11 cellular contexts compared by ENCODE assay signal in genomic region chr3:45992133-45992729, GRCh38. TPM values are rescaled to one million over a fixed set of nuclear protein-coding genes. Genes with fewer than 3 reads are reported as not detected.
DNase-seq lines count a peak whose midpoint lies in the region; ATAC-seq and TF ChIP-seq lines count a peak whose summit lies in the region.
"Had no signal": no experiment of that assay in that cellular context is flagged by ENCODE, and none has a peak within 500 bp of the region (broad histone marks: within the 10 kb centered on the region; RNA-seq: fewer than 3 reads in every experiment).

No MANE protein-coding gene starts in this region.

- H3K27ac ChIP-seq in BLaER1: peak overlapping the region; percentile 10; the same call in 1 of the 2 replicates
- H3K27ac ChIP-seq in body of pancreas: peak overlapping the region in 3 of 4 donors; percentile 9 to 31 (median 17)
- H3K27ac ChIP-seq in mesenchymal stem cell (ENCODE audit: low read length, poor library complexity, severe bottlenecking): no peak overlapping the region
- H3K27ac ChIP-seq: dorsolateral prefrontal cortex had no signal

- DNase-seq in body of pancreas (no peak), mesenchymal stem cell (no peak)
- DNase-seq: dorsolateral prefrontal cortex, NCI-H146 had no signal

- no peak overlapping the region for H3K23ac ChIP-seq in mesenchymal stem cell (ENCODE audit: low read length in 2 of 2)

- H3K36me3 ChIP-seq in BLaER1: peaks cover 25% of the 10 kb centered on the region
- H3K36me3 ChIP-seq in Loucy (ENCODE audit: insufficient read depth, low read length): no peaks in the 10 kb centered on the region
- no peaks in the 10 kb centered on the region for H3K36me3 ChIP-seq in body of pancreas (replicated peaks in 1 of 2; ENCODE audit: insufficient read depth in 1 of 2, low read depth in 2 of 2)
- H3K36me3 ChIP-seq in mesenchymal stem cell (ENCODE audit: control insufficient read depth in 1 of 2, insufficient read depth in 2 of 2, low read depth in 1 of 2, low read length in 2 of 2): peaks cover 0 to 5% of the 10 kb centered on the region in 2 experiments

- H3K4me2 ChIP-seq in BLaER1 (peak overlapping the region; percentile 90), Loucy (ENCODE audit: low read depth, low read length, poor library complexity, severe bottlenecking) (peak overlapping the region; percentile 23), mesenchymal stem cell (ENCODE audit: low read length, poor library complexity, severe bottlenecking) (no peak overlapping the region)

- H3K4ac ChIP-seq in mesenchymal stem cell (ENCODE audit: low read depth in 1 of 2, low read length in 2 of 2): no peak overlapping the region

- peak overlapping the region in 1 of 2 experiments; percentile 58 for H3K18ac ChIP-seq in mesenchymal stem cell (ENCODE audit: low read depth in 1 of 2, low read length in 2 of 2)

- H2BK120ac ChIP-seq in mesenchymal stem cell (ENCODE audit: low read depth, low read length): no peak overlapping the region

- peaks cover 12% of the 10 kb centered on the region; the same call in 1 of the 2 replicates for H3K79me2 ChIP-seq in Loucy (ENCODE audit: insufficient read depth, low read length)

- H3F3A ChIP-seq in Loucy (ENCODE audit: low read depth): no peaks in the 10 kb centered on the region

- ATAC-seq in body of pancreas (no peak), HG02885 (IDR thresholded peaks at IDR 0.05; ENCODE audit: poor library complexity, unreplicated experiment) (no peak), GM21619 (IDR thresholded peaks at IDR 0.05; ENCODE audit: unreplicated experiment) (no peak), GM19328 (IDR thresholded peaks at IDR 0.05; ENCODE audit: unreplicated experiment) (no peak), HG02642 (IDR thresholded peaks at IDR 0.05; ENCODE audit: poor library complexity, unreplicated experiment) (no peak)

- no peak overlapping the region for H2BK15ac ChIP-seq in mesenchymal stem cell (ENCODE audit: low read depth, poor library complexity, severe bottlenecking)

- no peak overlapping the region for H2AK5ac ChIP-seq in mesenchymal stem cell (ENCODE audit: low read length, severe bottlenecking)

- intact Hi-C loops in body of pancreas (cut with DNase I): no loop called here

- H2BK12ac ChIP-seq in mesenchymal stem cell (ENCODE audit: low read length in 2 of 2): no peak overlapping the region

- TF ChIP-seq CTCF in Loucy (conservative IDR thresholded peaks at IDR 0.05; ENCODE audit: low read length): no peak
- TF ChIP-seq CTCF in body of pancreas (IDR thresholded peaks at IDR 0.05): no peak

- H3K9ac ChIP-seq in BLaER1: no peak overlapping the region
- H3K9ac ChIP-seq in Loucy (ENCODE audit: low read depth, low read length, poor library complexity, severe bottlenecking): no peak overlapping the region
- no peak overlapping the region for H3K9ac ChIP-seq in mesenchymal stem cell (ENCODE audit: low read length)

- H3K4me1 ChIP-seq in BLaER1 (peaks cover 42% of the 10 kb centered on the region), Loucy (ENCODE audit: insufficient read depth, low read length, poor library complexity, severe bottlenecking) (peaks cover 27% of the 10 kb centered on the region), body of pancreas (peaks cover 75% of the 10 kb centered on the region), mesenchymal stem cell (ENCODE audit: control insufficient read depth, insufficient read depth, low read depth, low read length) (peaks cover 8% of the 10 kb centered on the region)

- peaks cover 49% of the 10 kb centered on the region for H3K79me1 ChIP-seq in mesenchymal stem cell (replicated peaks; ENCODE audit: low read length, poor library complexity, severe bottlenecking)

- no peaks in the 10 kb centered on the region for H3K9me3 ChIP-seq in BLaER1
- H3K9me3 ChIP-seq in Loucy (ENCODE audit: insufficient read depth, low read depth, low read length): no peaks in the 10 kb centered on the region
- H3K9me3 ChIP-seq in body of pancreas: no peaks in the 10 kb centered on the region
- no peaks in the 10 kb centered on the region for H3K9me3 ChIP-seq in mesenchymal stem cell (ENCODE audit: control insufficient read depth, low read length)

- H3K4me3 ChIP-seq in BLaER1: no peak overlapping the region
- no peak overlapping the region for H3K4me3 ChIP-seq in Loucy (ENCODE audit: low read length, poor library complexity, severe bottlenecking)
- no peak overlapping the region for H3K4me3 ChIP-seq in body of pancreas
- H3K4me3 ChIP-seq in mesenchymal stem cell (ENCODE audit: insufficient read depth in 1 of 2, low read depth in 1 of 2, low read length in 2 of 2): peak overlapping the region in 1 of 2 experiments; percentile 22
- H3K4me3 ChIP-seq: dorsolateral prefrontal cortex had no signal

- H4K20me1 ChIP-seq in BLaER1 (peaks cover 57% of the 10 kb centered on the region), Loucy (ENCODE audit: insufficient read depth, low read length, poor library complexity, severe bottlenecking) (peaks cover 2% of the 10 kb centered on the region)

- H3K14ac ChIP-seq in mesenchymal stem cell (ENCODE audit: low read length in 2 of 2): no peak overlapping the region

- no peaks in the 10 kb centered on the region for H3K9me2 ChIP-seq in Loucy (replicated peaks; ENCODE audit: low read depth, low read length)

- H3K27me3 ChIP-seq in BLaER1: no peaks in the 10 kb centered on the region
- no peaks in the 10 kb centered on the region for H3K27me3 ChIP-seq in Loucy (ENCODE audit: insufficient read depth, low read length, poor library complexity, severe bottlenecking)
- no peaks in the 10 kb centered on the region for H3K27me3 ChIP-seq in body of pancreas
- no peaks in the 10 kb centered on the region for H3K27me3 ChIP-seq in mesenchymal stem cell (ENCODE audit: control insufficient read depth in 1 of 2, insufficient read depth in 1 of 2, low read length in 2 of 2)
- H3K27me3 ChIP-seq: dorsolateral prefrontal cortex had no signal

- WGBS in body of pancreas, 2 donors: 21 to 47% methylated on average over 2 of the region's 2 CpGs
- 80% methylated on average over 2 of the region's 2 CpGs for WGBS in mesenchymal stem cell

- no peak for TF ChIP-seq POLR2A in body of pancreas (IDR thresholded peaks at IDR 0.05)

- H2AFZ ChIP-seq in Loucy (ENCODE audit: low read length): no peak overlapping the region
- H2AFZ ChIP-seq in mesenchymal stem cell (ENCODE audit: low read depth, low read length): peak overlapping the region; percentile 55

- no peak overlapping the region for H4K8ac ChIP-seq in mesenchymal stem cell (ENCODE audit: low read length)

- H2BK5ac ChIP-seq in mesenchymal stem cell (ENCODE audit: low read depth, low read length, poor library complexity, severe bottlenecking): no peak overlapping the region

- no peak overlapping the region for H4K91ac ChIP-seq in mesenchymal stem cell (ENCODE audit: low read length)

RNA-seq across cellular contexts. Expression of gene FYCO1, which starts 3.4 kb away (rescaled TPM):
- total RNA-seq in body of pancreas: 10 to 100 TPM; 20.0 to 25.4 TPM
- 20.3 TPM for polyA plus RNA-seq in mesenchymal stem cell (2013, experiment 1 of 2)
- polyA plus RNA-seq in mesenchymal stem cell (2013, experiment 2 of 2): 19.9 TPM

RNA-seq across cellular contexts. Expression of gene XCR1, which starts 35.1 kb away (rescaled TPM):
- total RNA-seq in body of pancreas: not detected
- polyA plus RNA-seq in mesenchymal stem cell (2013, experiment 1 of 2): 0.01 TPM
- polyA plus RNA-seq in mesenchymal stem cell (2013, experiment 2 of 2): under 0.01 TPM
- polyA plus RNA-seq: neural cell had no signal

RNA-seq across cellular contexts. Expression of gene CXCR6, which starts 49.0 kb away (rescaled TPM):
- total RNA-seq in body of pancreas: 1 to 10 TPM in 1 of 2 donors, not detected in 1; 2.9 TPM
- not detected for polyA plus RNA-seq in mesenchymal stem cell (2013, experiment 1 of 2)
- not detected for polyA plus RNA-seq in mesenchymal stem cell (2013, experiment 2 of 2)
- polyA plus RNA-seq: neural cell had no signal
